17 cellular contexts compared by ENCODE assay signal in genomic region chr3:193680220-193680619, GRCh38.
DNase-seq lines count a peak whose midpoint lies in the region; ATAC-seq and TF ChIP-seq lines count a peak whose summit lies in the region.
"Had no signal": no experiment of that assay in that cellular context is flagged by ENCODE, and none has a peak within 500 bp of the region (broad histone marks: within the 10 kb centered on the region; RNA-seq: fewer than 3 reads in every experiment).

No MANE protein-coding gene starts in this region.

- in situ Hi-C loops in brain microvascular endothelial cell (cut with HindIII; ENCODE audit: low pct_ligation_motif_present, low sequenced_read_pairs), result no loop called here

- no peaks in the 10 kb centered on the region for H3K9me3 ChIP-seq in left ventricle myocardium inferior (replicated peaks)
- H3K9me3 ChIP-seq in endodermal cell (ENCODE audit: control insufficient read depth, low read length), result no peaks in the 10 kb centered on the region
- H3K9me3 ChIP-seq: Caco-2, vagina had no signal

- peaks cover 17% of the 10 kb centered on the region for H3K36me3 Mint-ChIP-seq in endodermal cell (ENCODE audit: low read depth)

- WGBS in endodermal cell (ENCODE audit: insufficient coverage in 1 of 2, insufficient read length in 1 of 2), 2 experiments, result 67 to 70% methylated on average over 1 to 2 of the region's 2 CpGs

- no peak overlapping the region for H3K27ac ChIP-seq in brain microvascular endothelial cell
- H3K27ac ChIP-seq in left ventricle myocardium inferior (replicated peaks), result no peak overlapping the region
- no peak overlapping the region for H3K27ac ChIP-seq in endodermal cell (ENCODE audit: low read depth, low read length)
- H3K27ac ChIP-seq: PC-9, vagina had no signal

- DNase-seq in AG08396 (ENCODE audit: low spot score), result peak; percentile 15
- peak; percentile 47 for DNase-seq in HCEC 1CT
- DNase-seq in brain microvascular endothelial cell, result peak; percentile 4
- DNase-seq in kidney glomerular epithelial cell (lab: John Stamatoyannopoulos, UW), result peak; percentile 55
- no peak for DNase-seq in left ventricle myocardium inferior
- DNase-seq in left lobe of liver (ENCODE audit: low spot score), result no peak
- no peak for DNase-seq in endodermal cell
- DNase-seq: activated CD4-positive, alpha-beta memory T cell treated with anti-CD3 and anti-CD28 coated beads, Interleukin-2, amount 10 ng/mL, durations not matched to agents 7 days and 5 days; activated T-cell treated with anti-CD3 and anti-CD28 coated beads, Interleukin-2, amount 50 U/mL, for 72 hours; Caco-2; left colon; NCI-H187; NCI-H526; PC-9 had no signal

- H3K27ac Mint-ChIP-seq in endodermal cell, result no peak overlapping the region
- H3K27ac Mint-ChIP-seq: activated CD4-positive, alpha-beta memory T cell treated with anti-CD3 and anti-CD28 coated beads, Interleukin-2, amount 10 ng/mL, durations not matched to agents 7 days and 5 days; activated T-cell treated with anti-CD3 and anti-CD28 coated beads, Interleukin-2, amount 50 U/mL, for 72 hours; progenitor cell of endocrine pancreas had no signal

- intact Hi-C loops in left ventricle myocardium inferior (cut with micrococcal nuclease), result no loop called here

- H3K4me3 ChIP-seq in brain microvascular endothelial cell (ENCODE audit: low read depth, low read length) (no peak overlapping the region), left ventricle myocardium inferior (no peak overlapping the region), endodermal cell (ENCODE audit: low read length) (no peak overlapping the region)
- H3K4me3 ChIP-seq: PC-9, vagina had no signal

- no peaks in the 10 kb centered on the region for H3K27me3 Mint-ChIP-seq in endodermal cell (ENCODE audit: insufficient read depth)
- H3K27me3 Mint-ChIP-seq: activated CD4-positive, alpha-beta memory T cell treated with anti-CD3 and anti-CD28 coated beads, Interleukin-2, amount 10 ng/mL, durations not matched to agents 7 days and 5 days; progenitor cell of endocrine pancreas had no signal

- no peaks in the 10 kb centered on the region for H3K9me3 Mint-ChIP-seq in endodermal cell
- H3K9me3 Mint-ChIP-seq: activated CD4-positive, alpha-beta memory T cell treated with anti-CD3 and anti-CD28 coated beads, Interleukin-2, amount 10 ng/mL, durations not matched to agents 7 days and 5 days; activated T-cell treated with anti-CD3 and anti-CD28 coated beads, Interleukin-2, amount 50 U/mL, for 72 hours had no signal

- no peak overlapping the region for H3K9ac ChIP-seq in endodermal cell (ENCODE audit: extremely low read depth, low read length, poor library complexity, severe bottlenecking)

- no peaks in the 10 kb centered on the region for H3K27me3 ChIP-seq in brain microvascular endothelial cell (replicated peaks)
- no peaks in the 10 kb centered on the region for H3K27me3 ChIP-seq in left ventricle myocardium inferior (ENCODE audit: low read depth)
- no peaks in the 10 kb centered on the region for H3K27me3 ChIP-seq in endodermal cell (ENCODE audit: control insufficient read depth, insufficient read depth, low read length, poor library complexity, severe bottlenecking)
- H3K27me3 ChIP-seq: vagina had no signal

- no peaks in the 10 kb centered on the region for H3K36me3 ChIP-seq in brain microvascular endothelial cell (replicated peaks)
- no peaks in the 10 kb centered on the region for H3K36me3 ChIP-seq in left ventricle myocardium inferior
- peaks cover 29% of the 10 kb centered on the region for H3K36me3 ChIP-seq in endodermal cell (ENCODE audit: control insufficient read depth, insufficient read depth, low read length)

- TF ChIP-seq CTCF in brain microvascular endothelial cell (IDR thresholded peaks at IDR 0.05; ENCODE audit: low read depth, low read length, missing control alignments) (no peak), left ventricle myocardium inferior (IDR thresholded peaks at IDR 0.05; ENCODE audit: borderline replicate concordance) (no peak), endodermal cell (conservative IDR thresholded peaks at IDR 0.05) (no peak)

- H3K4me1 Mint-ChIP-seq in endodermal cell, result no peaks in the 10 kb centered on the region

- no peak for ATAC-seq in left lobe of liver
- ATAC-seq in GM19395 (IDR thresholded peaks at IDR 0.05; ENCODE audit: unreplicated experiment), result no peak
- ATAC-seq: activated T-cell treated with anti-CD3 and anti-CD28 coated beads, Interleukin-2, amount 50 U/mL, for 72 hours; left colon had no signal

- no peak overlapping the region for H3K4me3 Mint-ChIP-seq in endodermal cell
- H3K4me3 Mint-ChIP-seq: activated CD4-positive, alpha-beta memory T cell treated with anti-CD3 and anti-CD28 coated beads, Interleukin-2, amount 10 ng/mL, durations not matched to agents 7 days and 5 days; activated T-cell treated with anti-CD3 and anti-CD28 coated beads, Interleukin-2, amount 50 U/mL, for 72 hours had no signal

- H3K4me1 ChIP-seq in left ventricle myocardium inferior, result no peaks in the 10 kb centered on the region
- H3K4me1 ChIP-seq in endodermal cell (ENCODE audit: control insufficient read depth, insufficient read depth, low read length), result peaks cover 5% of the 10 kb centered on the region
- H3K4me1 ChIP-seq: Caco-2, vagina had no signal

Comparison
In these comparisons a context has a peak if more than half of its experiments do, and no peak if none do; other contexts are left out.
1. DNase-seq: peak in AG08396 (single experiment), HCEC 1CT (single experiment), brain microvascular endothelial cell (single experiment) and kidney glomerular epithelial cell (single experiment); none in left ventricle myocardium inferior (single experiment), left lobe of liver (single experiment) and endodermal cell (single experiment).